ENCODE assay signal across 8 cellular contexts in the genomic region with DNA sequence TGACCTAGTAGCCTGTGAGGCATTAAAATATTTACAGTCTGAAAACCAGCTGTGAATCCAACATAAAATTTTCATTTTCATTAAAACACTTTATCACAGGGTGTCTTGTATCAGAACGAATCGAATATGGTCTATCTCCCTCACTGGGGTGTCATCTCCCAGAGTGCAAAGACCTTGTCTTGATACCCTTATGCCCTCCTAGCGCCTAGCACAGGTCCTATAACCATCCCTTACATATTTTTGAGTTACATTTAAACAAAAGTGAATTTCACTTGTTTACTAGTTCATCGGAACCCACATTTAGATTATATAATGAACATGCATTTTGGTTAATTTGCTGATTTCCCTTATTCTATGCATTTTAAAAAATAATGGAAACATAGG. TPM values are rescaled to one million over a fixed set of nuclear protein-coding genes. Genes with fewer than 3 reads are reported as not detected.
A peak's percentile ranks its signal among the peaks of the same experiment; 100 is the strongest.
DNase-seq lines count a peak whose midpoint lies in the region; ATAC-seq and TF ChIP-seq lines count a peak whose summit lies in the region.

No MANE protein-coding gene starts in this region.

- H3K4me1 ChIP-seq in colonic mucosa (no peaks in the 10 kb centered on the region), subcutaneous abdominal adipose tissue (ENCODE audit: control insufficient read depth in 5 of 5, insufficient read depth in 5 of 5, low read length in 5 of 5) (peaks cover 0 to 31% (median 9%) of the 10 kb centered on the region in 5 donors)

- peaks cover 6% of the 10 kb centered on the region for H3K27me3 ChIP-seq in colonic mucosa
- H3K27me3 ChIP-seq in subcutaneous abdominal adipose tissue (ENCODE audit: control insufficient read depth in 5 of 5, insufficient read depth in 4 of 5, low read length in 5 of 5) = peaks cover 0 to 9% (median 4%) of the 10 kb centered on the region in 5 donors
- no peaks in the 10 kb centered on the region for H3K27me3 ChIP-seq in brain microvascular endothelial cell (replicated peaks)

- H3K9me3 ChIP-seq in colonic mucosa (no peaks in the 10 kb centered on the region), subcutaneous abdominal adipose tissue (ENCODE audit: control insufficient read depth in 5 of 5, low read length in 5 of 5) (no peaks in the 10 kb centered on the region)

- H3K4me1 Mint-ChIP-seq in activated naive CD8-positive, alpha-beta T cell (ENCODE audit: low read depth) = peaks cover 19% of the 10 kb centered on the region
- H3K4me1 Mint-ChIP-seq in activated naive CD8-positive, alpha-beta T cell treated with anti-CD3 and anti-CD28 coated beads for 36 hours = peaks cover 13% of the 10 kb centered on the region

- DNase-seq in activated naive CD8-positive, alpha-beta T cell treated with anti-CD3 and anti-CD28 coated beads for 36 hours = no peak
- DNase-seq in colonic mucosa (no peak), brain microvascular endothelial cell (no peak)

- H3K27ac ChIP-seq in colonic mucosa (no peak overlapping the region), subcutaneous abdominal adipose tissue (ENCODE audit: low read depth, low read length) (peak overlapping the region; percentile 31), brain microvascular endothelial cell (no peak overlapping the region)

- H3K4me3 ChIP-seq in colonic mucosa (peak overlapping the region; percentile 32), subcutaneous abdominal adipose tissue (ENCODE audit: low read depth in 1 of 5, low read length in 5 of 5) (peak overlapping the region in 4 of 5 donors; percentile 56 to 67 (median 66)), brain microvascular endothelial cell (ENCODE audit: low read depth, low read length) (no peak overlapping the region)

- H3K27ac Mint-ChIP-seq in activated naive CD8-positive, alpha-beta T cell = no peak overlapping the region
- H3K27ac Mint-ChIP-seq in activated naive CD8-positive, alpha-beta T cell treated with anti-CD3 and anti-CD28 coated beads for 36 hours = no peak overlapping the region

- TF ChIP-seq CTCF in colonic mucosa (IDR thresholded peaks at IDR 0.05) (no peak), brain microvascular endothelial cell (IDR thresholded peaks at IDR 0.05; ENCODE audit: low read depth, low read length, missing control alignments) (no peak)

- intact Hi-C loops in colonic mucosa (cut with DNase I) = no loop called here

- no peaks in the 10 kb centered on the region for H3K27me3 Mint-ChIP-seq in activated naive CD8-positive, alpha-beta T cell
- no peaks in the 10 kb centered on the region for H3K27me3 Mint-ChIP-seq in activated naive CD8-positive, alpha-beta T cell treated with anti-CD3 and anti-CD28 coated beads for 36 hours

- ATAC-seq in HG03520 (IDR thresholded peaks at IDR 0.05; ENCODE audit: unreplicated experiment) (peak; percentile 20), HG02571 (IDR thresholded peaks at IDR 0.05; ENCODE audit: unreplicated experiment) (no peak), HG02588 (IDR thresholded peaks at IDR 0.05; ENCODE audit: unreplicated experiment) (no peak)

- H3K36me3 ChIP-seq in colonic mucosa (no peaks in the 10 kb centered on the region), subcutaneous abdominal adipose tissue (ENCODE audit: control insufficient read depth in 5 of 5, insufficient read depth in 5 of 5, low read length in 5 of 5) (peaks cover 0 to 4% (median 0%) of the 10 kb centered on the region in 5 donors), brain microvascular endothelial cell (replicated peaks) (no peaks in the 10 kb centered on the region)

- no peaks in the 10 kb centered on the region for H3K9me3 Mint-ChIP-seq in activated naive CD8-positive, alpha-beta T cell (ENCODE audit: low read depth)
- no peaks in the 10 kb centered on the region for H3K9me3 Mint-ChIP-seq in activated naive CD8-positive, alpha-beta T cell treated with anti-CD3 and anti-CD28 coated beads for 36 hours

- peak overlapping the region; percentile 88 for H3K4me3 Mint-ChIP-seq in activated naive CD8-positive, alpha-beta T cell
- no peak overlapping the region for H3K4me3 Mint-ChIP-seq in activated naive CD8-positive, alpha-beta T cell treated with anti-CD3 and anti-CD28 coated beads for 36 hours

- in situ Hi-C loops in brain microvascular endothelial cell (cut with HindIII; ENCODE audit: low pct_ligation_motif_present, low sequenced_read_pairs) = no loop called here

- H3K9ac ChIP-seq in colonic mucosa (ENCODE audit: low read depth in 2 of 2, low read length in 2 of 2) (peak overlapping the region in 1 of 2 donors; percentile 59), subcutaneous abdominal adipose tissue (ENCODE audit: low read length in 5 of 5) (peak overlapping the region in 1 of 5 donors; percentile 62)

- H3K36me3 Mint-ChIP-seq in activated naive CD8-positive, alpha-beta T cell = no peaks in the 10 kb centered on the region
- H3K36me3 Mint-ChIP-seq in activated naive CD8-positive, alpha-beta T cell treated with anti-CD3 and anti-CD28 coated beads for 36 hours = no peaks in the 10 kb centered on the region

RNA-seq across cellular contexts. Expression of gene DIPK2B, which starts 14.0 kb away (rescaled TPM):
- not detected for total RNA-seq in activated naive CD8-positive, alpha-beta T cell treated with anti-CD3 and anti-CD28 coated beads for 36 hours
- total RNA-seq in colonic mucosa = 1 to 10 TPM; 1.5 to 2.5 TPM
